8 cellular contexts compared by ENCODE assay signal in the genomic region with DNA sequence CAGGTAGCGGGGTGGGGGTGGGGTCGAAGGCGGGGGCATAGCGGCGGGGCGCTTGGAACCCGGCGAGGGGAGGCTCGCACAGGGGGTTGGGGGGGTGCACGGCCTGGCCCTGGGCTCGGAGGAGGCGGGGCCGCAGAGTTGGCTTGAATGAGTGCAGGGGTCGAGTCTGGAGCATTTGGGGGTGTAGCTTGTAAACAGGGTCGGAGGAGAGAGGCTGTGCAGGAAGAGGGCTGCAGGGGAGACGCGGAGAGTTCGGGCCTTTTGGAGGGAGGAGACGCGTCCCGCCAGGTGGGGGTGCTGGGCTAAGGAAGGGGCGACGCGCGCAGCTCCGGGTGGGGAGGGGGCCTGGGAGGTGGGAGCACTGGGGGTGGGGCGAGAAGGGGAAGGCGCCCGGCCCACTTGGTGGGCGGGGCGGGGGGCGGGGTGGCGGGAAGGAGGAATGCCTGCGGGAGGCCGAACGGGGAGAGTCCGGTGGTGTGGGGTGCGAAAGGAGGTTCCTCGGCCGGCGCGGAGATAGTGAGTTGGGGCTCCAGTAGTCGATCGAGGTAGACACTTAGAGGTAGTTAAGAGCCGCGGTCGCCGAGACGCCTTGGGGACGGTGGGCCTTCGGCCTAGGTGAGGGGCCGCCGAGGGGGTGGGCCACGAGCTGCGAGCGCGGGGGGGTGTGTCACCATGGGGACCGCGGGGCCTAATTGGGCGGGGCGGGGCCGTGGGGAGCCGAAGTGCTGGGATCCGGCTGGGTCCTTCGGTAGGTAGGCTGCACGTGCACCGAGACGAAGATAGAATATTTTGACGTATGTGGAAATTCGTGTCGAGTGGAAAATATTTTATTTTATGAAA. TPM values are rescaled to one million over a fixed set of nuclear protein-coding genes. Genes with fewer than 3 reads are reported as not detected.
DNase-seq lines count a peak whose midpoint lies in the region; ATAC-seq and TF ChIP-seq lines count a peak whose summit lies in the region.

No MANE protein-coding gene starts in this region.

- H3K4me3 ChIP-seq in AG04449 (ENCODE audit: low read depth, low read length) (peak overlapping the region; percentile 93), colonic mucosa (peak overlapping the region; percentile 89), left lung (peak overlapping the region; percentile 80 to 92)

- POLR2A ChIA-PET in AG04449 (lab: Yijun Ruan, JAX) = interaction anchor here (0.6 to 1.4 kb wide), 2 partner anchors 123 to 1497 kb away, joined by 3 to 4 read pairs; a partner anchor contains a TSS

- H3K9me3 ChIP-seq in colonic mucosa (no peaks in the 10 kb centered on the region), left lung (no peaks in the 10 kb centered on the region)

- H3K4me1 ChIP-seq in colonic mucosa (peaks cover 6% of the 10 kb centered on the region), left lung (peaks cover 0 to 44% of the 10 kb centered on the region in 2 donors)

- CTCF ChIA-PET in AG04449 (lab: Yijun Ruan, JAX) = interaction anchor here (0.9 to 4.3 kb wide), 6 partner anchors 13 to 448 kb away, joined by 3 to 39 read pairs (median 7); no protein-coding TSS in a partner anchor

- H3K27ac ChIP-seq in colonic mucosa = peak overlapping the region; percentile 99
- H3K27ac ChIP-seq in left lung = peak overlapping the region; percentile 89 to 90

- ATAC-seq in GM18867 (IDR thresholded peaks at IDR 0.05; ENCODE audit: unreplicated experiment) (peak; percentile 16), HG03135 (IDR thresholded peaks at IDR 0.05; ENCODE audit: unreplicated experiment) (peak; percentile 34), left lung (peak; percentile 67)

- peak overlapping the region in 1 of 2 donors; percentile 85 for H3K9ac ChIP-seq in colonic mucosa (ENCODE audit: low read depth in 2 of 2, low read length in 2 of 2)

- H3K36me3 ChIP-seq in colonic mucosa (no peaks in the 10 kb centered on the region), left lung (no peaks in the 10 kb centered on the region)

- TF ChIP-seq CTCF in AG04449 (IDR thresholded peaks at IDR 0.05; ENCODE audit: insufficient read depth, low read length, missing control alignments) = no peak
- TF ChIP-seq CTCF in colonic mucosa (IDR thresholded peaks at IDR 0.05) = no peak
- no peak for TF ChIP-seq CTCF in left lung (IDR thresholded peaks at IDR 0.05)

- no peak for DNase-seq in AG04449 (ENCODE audit: low read depth, low spot score)
- DNase-seq in NCI-H226 = peak; percentile 67
- DNase-seq in activated CD4-positive, alpha-beta T cell treated with anti-CD3 and anti-CD28 coated beads for 48 hours = peak; percentile 77
- peak; percentile 77 for DNase-seq in colonic mucosa
- DNase-seq in left lung = peak; percentile 70 to 94
- DNase-seq in stimulated activated CD4-positive, alpha-beta T cell treated with anti-CD3 and anti-CD28 coated beads, Interleukin-4, amount 100 ng/mL, for 1 hour = peak; percentile 67

- no peaks in the 10 kb centered on the region for H3K27me3 ChIP-seq in colonic mucosa
- H3K27me3 ChIP-seq in left lung = no peaks in the 10 kb centered on the region

- intact Hi-C loops in colonic mucosa (cut with DNase I) (no loop called here), left lung (cut with DNase I) (no loop called here)

RNA-seq across cellular contexts. Expression of a gene that starts 0.8 kb away (rescaled TPM):
- 10 to 100 TPM; 25.7 to 67.4 TPM for total RNA-seq in colonic mucosa
- 10 to 100 TPM; 48.2 to 54.1 TPM for total RNA-seq in left lung

Comparison
In these comparisons a context has a peak if more than half of its experiments do, and no peak if none do; other contexts are left out.
1. ATAC-seq: peak in every context shown above with its lines; median percentile 67 in left lung; 34 in HG03135; 16 in GM18867.